Comparison of ENCODE assay signal across 14 cellular contexts in the genomic region with DNA sequence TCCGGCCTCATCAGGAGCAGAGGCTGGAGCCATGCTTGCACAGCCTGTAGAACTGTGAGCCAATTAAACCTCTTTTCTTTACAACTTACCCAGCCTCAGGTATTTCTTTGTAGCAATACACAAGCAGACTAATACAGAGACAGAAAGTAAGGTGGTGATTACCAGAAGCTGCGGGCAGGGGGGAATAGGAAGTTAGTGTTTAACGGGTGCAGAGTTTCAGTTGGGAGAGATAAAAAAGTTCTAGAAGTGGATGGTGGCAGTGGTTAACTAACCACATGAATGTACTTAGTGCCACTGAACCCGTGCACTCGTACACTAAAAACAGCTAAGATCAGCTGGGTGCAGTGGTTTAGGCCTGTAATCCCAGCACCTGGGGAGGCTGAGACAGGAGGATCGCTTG.
DNase-seq lines count a peak whose midpoint lies in the region; ATAC-seq, FAIRE-seq and TF ChIP-seq lines count a peak whose summit lies in the region.
"Had no signal": no experiment of that assay in that cellular context is flagged by ENCODE, and none has a peak within 500 bp of the region (broad histone marks: within the 10 kb centered on the region; RNA-seq: fewer than 3 reads in every experiment).

No MANE protein-coding gene starts in this region.

- no peak overlapping the region for H2AFZ ChIP-seq in K562 (ENCODE audit: low read depth, low read length)

- peak in 2 of 5 donors; percentile 30 to 63 for DNase-seq in CD8-positive, alpha-beta memory T cell
- DNase-seq in GM18507 (ENCODE audit: extremely low spot score, insufficient read length, low read depth) = no peak
- DNase-seq in T-cell = peak in 10 of 34 experiments; percentile 7 to 47 (median 14)
- DNase-seq in K562 (ENCODE audit: extremely low read depth in 1 of 4, low spot score in 3 of 4) = no peak
- DNase-seq in NCI-H446 (lab: John Stamatoyannopoulos, UW) = no peak
- no peak for DNase-seq in substantia nigra (lab: John Stamatoyannopoulos, UW)
- no peak for DNase-seq in amygdala (lab: John Stamatoyannopoulos, UW)
- no peak for DNase-seq in NCI-H510A treated with DMSO at 0.1 percent for 48 hours (lab: John Stamatoyannopoulos, UW)
- DNase-seq: C1 segment of cervical spinal cord, dorsolateral prefrontal cortex, NCI-H1048, nephron progenitor cell had no signal

- POLR2A ChIA-PET in CD8-positive, alpha-beta memory T cell (lab: Charles Lee) = no interaction called here
- POLR2A ChIA-PET in T-cell (lab: Charles Lee) = no interaction called here
- POLR2A ChIA-PET in K562 (lab: Yijun Ruan, JAX) = no interaction called here

- H3K36me3 Mint-ChIP-seq in CD8-positive, alpha-beta memory T cell = no peaks in the 10 kb centered on the region
- H3K36me3 Mint-ChIP-seq in T-cell = peaks cover 3% of the 10 kb centered on the region

- no peak overlapping the region for H3K27ac ChIP-seq in CD8-positive, alpha-beta memory T cell (ENCODE audit: low read depth, low read length)
- no peak overlapping the region for H3K27ac ChIP-seq in K562 (ENCODE audit: extremely low read depth, low read depth, low read length)
- no peak overlapping the region for H3K27ac ChIP-seq in substantia nigra (ENCODE audit: low read depth, low read length, poor library complexity, severe bottlenecking)
- H3K27ac ChIP-seq: dorsolateral prefrontal cortex, right atrium auricular region, thoracic aorta had no signal

- in situ Hi-C loops in K562 (cut with MboI) = no loop called here

- H3K4me3 Mint-ChIP-seq in CD8-positive, alpha-beta memory T cell = peak overlapping the region in 3 of 7 donors; percentile 13 to 34 (median 21)
- H3K4me3 Mint-ChIP-seq in T-cell = peak overlapping the region in 1 of 3 donors; percentile 35
- H3K4me3 Mint-ChIP-seq: nephron progenitor cell had no signal

- WGBS in K562 (ENCODE audit: insufficient coverage, low coverage, missing lambda C conversion rate) = 3% methylated on average over 6 of the region's 6 CpGs

- no peaks in the 10 kb centered on the region for H3K27me3 Mint-ChIP-seq in CD8-positive, alpha-beta memory T cell
- H3K27me3 Mint-ChIP-seq in T-cell = no peaks in the 10 kb centered on the region

- peak overlapping the region in 7 of 8 donors; percentile 5 to 81 (median 50) for H3K27ac Mint-ChIP-seq in CD8-positive, alpha-beta memory T cell
- peak overlapping the region; percentile 67 to 78 for H3K27ac Mint-ChIP-seq in T-cell
- H3K27ac Mint-ChIP-seq: nephron progenitor cell had no signal

- no peak overlapping the region for H3K4me3 ChIP-seq in CD8-positive, alpha-beta memory T cell (ENCODE audit: low read length)
- no peak overlapping the region for H3K4me3 ChIP-seq in K562
- H3K4me3 ChIP-seq: dorsolateral prefrontal cortex, right atrium auricular region, thoracic aorta had no signal

- H3K4me1 ChIP-seq in CD8-positive, alpha-beta memory T cell (ENCODE audit: insufficient read depth, low read length) = peaks cover 5% of the 10 kb centered on the region
- no peaks in the 10 kb centered on the region for H3K4me1 ChIP-seq in K562 (replicated peaks in 1 of 2; ENCODE audit: control insufficient read depth in 2 of 2, insufficient read depth in 2 of 2, low read length in 2 of 2)
- H3K4me1 ChIP-seq: right atrium auricular region had no signal

- intact Hi-C loops in K562 (cut with micrococcal nuclease) = no loop called here

- no peak for TF ChIP-seq EP300 in K562 (IDR thresholded peaks at IDR 0.05; ENCODE audit: low read length)

- H3K9me3 ChIP-seq in CD8-positive, alpha-beta memory T cell (ENCODE audit: low read length) = no peaks in the 10 kb centered on the region
- peaks cover 7% of the 10 kb centered on the region for H3K9me3 ChIP-seq in K562 (replicated peaks; ENCODE audit: control insufficient read depth, insufficient read depth, low read depth, low read length)
- H3K9me3 ChIP-seq: thoracic aorta had no signal

- FAIRE-seq in GM18507 (lab: Jason Lieb, UNC) (peak; percentile 69), K562 (lab: Jason Lieb, UNC) (no peak)

- H3K4me2 ChIP-seq in K562 (ENCODE audit: insufficient read depth, low read length) = no peak overlapping the region

- H3K36me3 ChIP-seq in CD8-positive, alpha-beta memory T cell (ENCODE audit: insufficient read depth, low read length) = no peaks in the 10 kb centered on the region
- no peaks in the 10 kb centered on the region for H3K36me3 ChIP-seq in K562 (ENCODE audit: control insufficient read depth, insufficient read depth, low read length)
- H3K36me3 ChIP-seq: right atrium auricular region, thoracic aorta had no signal

- CTCF ChIA-PET in CD8-positive, alpha-beta memory T cell (lab: Charles Lee) = interaction anchor here (1.2 to 2.1 kb wide), 3 partner anchors 10 to 437 kb away, joined by 3 to 5 read pairs (median 4); no protein-coding TSS in a partner anchor
- CTCF ChIA-PET in T-cell (lab: Charles Lee) (no interaction called here), K562 (lab: Yijun Ruan, JAX; ENCODE audit: low intra/inter-chr PET ratio) (no interaction called here)

- no peaks in the 10 kb centered on the region for H3K27me3 ChIP-seq in CD8-positive, alpha-beta memory T cell (ENCODE audit: insufficient read depth, low read length, poor library complexity, severe bottlenecking)
- H3K27me3 ChIP-seq in K562 (ENCODE audit: control insufficient read depth in 2 of 2, insufficient read depth in 2 of 2, low read length in 2 of 2) = peaks cover 12 to 56% of the 10 kb centered on the region in 2 experiments; a peak in 4 of 5 replicates
- H3K27me3 ChIP-seq: right atrium auricular region had no signal

- no peak for TF ChIP-seq CTCF in K562 (IDR thresholded peaks at IDR 0.05 in 2 of 3, conservative IDR thresholded peaks at IDR 0.05 in 1 of 3; ENCODE audit: insufficient read depth in 2 of 3, low read depth in 1 of 3, low read length in 3 of 3)

- no peaks in the 10 kb centered on the region for H3K9me3 Mint-ChIP-seq in CD8-positive, alpha-beta memory T cell
- H3K9me3 Mint-ChIP-seq in T-cell = no peaks in the 10 kb centered on the region

- H3K79me2 ChIP-seq in K562 (ENCODE audit: control insufficient read depth, insufficient read depth, low read length) = no peaks in the 10 kb centered on the region

- TF ChIP-seq POLR2A in K562 (conservative IDR thresholded peaks at IDR 0.05) = no peak

- ATAC-seq in T-cell (replicated peaks in 1 of 4) (peak; percentile 50 to 93 (median 72)), K562 (no peak)

- no peaks in the 10 kb centered on the region; the same call in 1 of the 2 replicates for H4K20me1 ChIP-seq in K562 (replicated peaks; ENCODE audit: control insufficient read depth, insufficient read depth, low read length)

- BruUV-seq in K562 (replicated peaks; lab: Mats Ljungman, UMichigan) = no TSS peak

- H3K9ac ChIP-seq in K562 (ENCODE audit: insufficient read depth in 1 of 2, low read depth in 2 of 2, low read length in 2 of 2) = no peak overlapping the region

- peaks cover 10 to 18% (median 11%) of the 10 kb centered on the region in 3 donors for H3K4me1 Mint-ChIP-seq in CD8-positive, alpha-beta memory T cell
- peaks cover 8 to 21% (median 17%) of the 10 kb centered on the region in 3 donors for H3K4me1 Mint-ChIP-seq in T-cell
- H3K4me1 Mint-ChIP-seq: nephron progenitor cell had no signal

- H3K9me1 ChIP-seq in K562 (ENCODE audit: control insufficient read depth, insufficient read depth, low read length) = no peaks in the 10 kb centered on the region

- TF ChIP-seq RAD21 in K562 (CRISPR knock-in tag; conservative IDR thresholded peaks at IDR 0.05 in 1 of 2, IDR thresholded peaks at IDR 0.05 in 1 of 2) = no peak

TF ChIP-seq in K562, 482 proteins besides CTCF, POLR2A, EP300 and RAD21:
- no peak for TF ChIP-seq NCOA6 (IDR thresholded peaks at IDR 0.05)
- TF ChIP-seq, protein P1, sequence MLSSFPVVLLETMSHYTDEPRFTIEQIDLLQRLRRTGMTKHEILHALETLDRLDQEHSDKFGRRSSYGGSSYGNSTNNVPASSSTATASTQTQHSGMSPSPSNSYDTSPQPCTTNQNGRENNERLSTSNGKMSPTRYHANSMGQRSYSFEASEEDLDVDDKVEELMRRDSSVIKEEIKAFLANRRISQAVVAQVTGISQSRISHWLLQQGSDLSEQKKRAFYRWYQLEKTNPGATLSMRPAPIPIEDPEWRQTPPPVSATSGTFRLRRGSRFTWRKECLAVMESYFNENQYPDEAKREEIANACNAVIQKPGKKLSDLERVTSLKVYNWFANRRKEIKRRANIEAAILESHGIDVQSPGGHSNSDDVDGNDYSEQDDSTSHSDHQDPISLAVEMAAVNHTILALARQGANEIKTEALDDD (IDR thresholded peaks at IDR 0.05) = peak; percentile 47; the same call in 1 of the 2 replicates
